In genomic region chr14:105894125-105894977, GRCh38 we compare ENCODE assay signal across 22 cellular contexts.
DNase-seq lines count a peak whose midpoint lies in the region; ATAC-seq and TF ChIP-seq lines count a peak whose summit lies in the region.
"Had no signal": no experiment of that assay in that cellular context is flagged by ENCODE, and none has a peak within 500 bp of the region (broad histone marks: within the 10 kb centered on the region; RNA-seq: fewer than 3 reads in every experiment).

No MANE protein-coding gene starts in this region.

- POLR2A ChIA-PET in GM10248 (lab: Yijun Ruan, JAX), result no interaction called here

- H3K9me3 ChIP-seq in RWPE2 (ENCODE audit: severe bottlenecking) (peaks cover 2% of the 10 kb centered on the region), sigmoid colon (no peaks in the 10 kb centered on the region)
- H3K9me3 ChIP-seq: ascending aorta, HAP-1, ovary, testis had no signal

- intact Hi-C loops in left ventricle myocardium superior (cut with micrococcal nuclease), result no loop called here
- intact Hi-C loops in sigmoid colon (cut with DNase I), result no loop called here

- TF ChIP-seq CTCF in GM10248 (IDR thresholded peaks at IDR 0.05; ENCODE audit: control extremely low read depth, extremely low read depth, low read depth, missing control alignments) (no peak), RWPE2 (IDR thresholded peaks at IDR 0.05; ENCODE audit: poor library complexity, severe bottlenecking) (no peak), sigmoid colon (IDR thresholded peaks at IDR 0.05) (no peak)

- H3K27me3 ChIP-seq in RWPE2 (ENCODE audit: insufficient read depth, poor library complexity, severe bottlenecking) (no peaks in the 10 kb centered on the region), sigmoid colon (no peaks in the 10 kb centered on the region)
- H3K27me3 ChIP-seq: ascending aorta, ovary, testis had no signal

- no peak for TF ChIP-seq POLR2A in sigmoid colon (IDR thresholded peaks at IDR 0.05)

- DNase-seq in GM10248 (ENCODE audit: extremely low spot score) (peak; percentile 0), RWPE2 (ENCODE audit: low spot score) (peak; percentile 34), left ventricle myocardium superior (peak; percentile 7), sigmoid colon (peak; percentile 42), NCI-H1694 treated with DMSO at 0.1 percent for 48 hours (lab: John Stamatoyannopoulos, UW) (no peak)
- DNase-seq: activated CD4-positive, alpha-beta memory T cell treated with anti-CD3 and anti-CD28 coated beads for 36 hours; GDM1; Kasumi-1; NCI-H1105; NCI-H2171; NCI-H774; small intestine; stimulated activated CD4-positive, alpha-beta T cell treated with anti-CD3 and anti-CD28 coated beads, Interleukin-4, amount 100 ng/mL, for 4 hours; stimulated activated CD8-positive, alpha-beta memory T cell treated with anti-CD3 and anti-CD28 coated beads, Interleukin-4, amount 100 ng/mL, for 48 hours; testis had no signal

- H3K4me1 ChIP-seq in RWPE2 (ENCODE audit: insufficient read depth, poor library complexity, severe bottlenecking) (no peaks in the 10 kb centered on the region), sigmoid colon (no peaks in the 10 kb centered on the region)
- H3K4me1 ChIP-seq: ascending aorta, HAP-1, testis had no signal

- no peaks in the 10 kb centered on the region for H3K36me3 ChIP-seq in RWPE2 (ENCODE audit: low read depth)
- no peaks in the 10 kb centered on the region for H3K36me3 ChIP-seq in sigmoid colon
- H3K36me3 ChIP-seq: ascending aorta, HAP-1, ovary had no signal

- ATAC-seq in RWPE2 (ENCODE audit: low read depth) (no peak), left ventricle myocardium superior (no peak), HG03521 (IDR thresholded peaks at IDR 0.05; ENCODE audit: unreplicated experiment) (no peak), GM18511 (IDR thresholded peaks at IDR 0.05; ENCODE audit: unreplicated experiment) (no peak)
- ATAC-seq: Panc1, SK-N-SH treated with all-trans-retinoic acid at 6 μM for 48 hours had no signal

- no peak for TF ChIP-seq EP300 in sigmoid colon (IDR thresholded peaks at IDR 0.05)

- CTCF ChIA-PET in GM10248 (lab: Yijun Ruan, JAX), result no interaction called here

- H3K27ac ChIP-seq in RWPE2 (ENCODE audit: poor library complexity, severe bottlenecking) (no peak overlapping the region), sigmoid colon (no peak overlapping the region)
- H3K27ac ChIP-seq: ascending aorta, ovary, testis had no signal

- 75% methylated on average over 19 of the region's 19 CpGs for WGBS in sigmoid colon, 2 donors

- H3K4me3 ChIP-seq in RWPE2 (ENCODE audit: severe bottlenecking), result no peak overlapping the region
- H3K4me3 ChIP-seq in sigmoid colon, result no peak overlapping the region
- H3K4me3 ChIP-seq: ascending aorta, HAP-1, ovary, testis had no signal
